ENCODE assay signal across 15 cellular contexts in genomic region chr3:66633564-66633963, GRCh38.
DNase-seq lines count a peak whose midpoint lies in the region; ATAC-seq and TF ChIP-seq lines count a peak whose summit lies in the region.
"Had no signal": no experiment of that assay in that cellular context is flagged by ENCODE, and none has a peak within 500 bp of the region (broad histone marks: within the 10 kb centered on the region; RNA-seq: fewer than 3 reads in every experiment).

No MANE protein-coding gene starts in this region.

- intact Hi-C loops in A673 (cut with micrococcal nuclease; ENCODE audit: unreplicated experiment) = loop anchor here (5.0 kb wide), 1 partner anchor 169 kb away; no protein-coding TSS in a partner anchor

- BruUV-seq in A673 (replicated peaks; lab: Mats Ljungman, UMichigan) = no TSS peak

- H3K9me3 Mint-ChIP-seq in GM23338 = no peaks in the 10 kb centered on the region

- H3K27me3 ChIP-seq in A673 (replicated peaks; ENCODE audit: insufficient read depth, low read depth, low read length, poor library complexity) (no peaks in the 10 kb centered on the region), GM23338 (ENCODE audit: insufficient read depth) (no peaks in the 10 kb centered on the region), foreskin keratinocyte (no peaks in the 10 kb centered on the region)

- H3K27ac ChIP-seq in A673 (ENCODE audit: low read depth, low read length, poor library complexity, severe bottlenecking) (no peak overlapping the region), GM23338 (ENCODE audit: low read depth) (no peak overlapping the region), foreskin keratinocyte (no peak overlapping the region)
- H3K27ac ChIP-seq: A549 had no signal

- H3K9me3 ChIP-seq in A673 (ENCODE audit: low read depth, low read length, poor library complexity, severe bottlenecking) = no peaks in the 10 kb centered on the region
- H3K9me3 ChIP-seq: A549 had no signal

- no peaks in the 10 kb centered on the region for H3K4me1 ChIP-seq in A673 (ENCODE audit: insufficient read depth, low read length, poor library complexity, severe bottlenecking)
- peaks cover 23% of the 10 kb centered on the region for H3K4me1 ChIP-seq in GM23338 (ENCODE audit: insufficient read depth)
- no peaks in the 10 kb centered on the region for H3K4me1 ChIP-seq in foreskin keratinocyte
- H3K4me1 ChIP-seq: A549 had no signal

- CTCF ChIA-PET in A673 (lab: Charles Lee) = interaction anchor here (0.6 kb wide), 1 partner anchor 24 kb away, joined by 4 read pairs; no protein-coding TSS in a partner anchor

- no peaks in the 10 kb centered on the region for H3K79me2 ChIP-seq in GM23338 (replicated peaks; ENCODE audit: insufficient read depth)

- H3K4me2 ChIP-seq in GM23338 = peak overlapping the region; percentile 59; the same call in 1 of the 2 replicates
- H3K4me2 ChIP-seq: A549 had no signal

- H3K4me1 Mint-ChIP-seq in GM23338 = peaks cover 23% of the 10 kb centered on the region

- H3K36me3 ChIP-seq in A673 (ENCODE audit: insufficient read depth, low read length, poor library complexity, severe bottlenecking) (no peaks in the 10 kb centered on the region), GM23338 (ENCODE audit: insufficient read depth) (no peaks in the 10 kb centered on the region)

- no peak overlapping the region for H3K4me3 Mint-ChIP-seq in GM23338

- H3K27me3 Mint-ChIP-seq in GM23338 (ENCODE audit: insufficient read depth, low read depth, poor library complexity) = peaks cover 2% of the 10 kb centered on the region

- H4K20me1 ChIP-seq in GM23338 (replicated peaks; ENCODE audit: insufficient read depth) = no peaks in the 10 kb centered on the region

- no peak overlapping the region for H3K27ac Mint-ChIP-seq in GM23338

- no peaks in the 10 kb centered on the region for H3K36me3 Mint-ChIP-seq in GM23338 (ENCODE audit: low read depth)

- H3K9me2 ChIP-seq in GM23338 (ENCODE audit: insufficient read depth) = no peaks in the 10 kb centered on the region; the same call in 1 of the 2 replicates

- POLR2A ChIA-PET in A673 (lab: Charles Lee; ENCODE audit: low non-redundant PET) = no interaction called here

- H3F3A ChIP-seq in GM23338 (replicated peaks; ENCODE audit: low read depth) = no peaks in the 10 kb centered on the region

- H2AFZ ChIP-seq in GM23338 = peak overlapping the region; percentile 34; the same call in 1 of the 2 replicates

- no peak overlapping the region for H3K4me3 ChIP-seq in A673 (ENCODE audit: low read depth, low read length, poor library complexity, severe bottlenecking)
- H3K4me3 ChIP-seq in GM23338 = no peak overlapping the region
- H3K4me3 ChIP-seq in fibroblast of pulmonary artery (replicated peaks; ENCODE audit: low read depth, low read length) = no peak overlapping the region
- H3K4me3 ChIP-seq: A549 had no signal

- TF ChIP-seq CTCF in A673 (conservative IDR thresholded peaks at IDR 0.05; ENCODE audit: low read depth, low read length) = no peak
- TF ChIP-seq CTCF in GM23338 (conservative IDR thresholded peaks at IDR 0.05; ENCODE audit: low read depth in 2 of 2) = no peak
- TF ChIP-seq CTCF in fibroblast of pulmonary artery (IDR thresholded peaks at IDR 0.05; ENCODE audit: low read length, missing control alignments) = no peak
- TF ChIP-seq CTCF in foreskin keratinocyte (conservative IDR thresholded peaks at IDR 0.05) = no peak

- ATAC-seq in GM23338 (no peak), GM21528 (IDR thresholded peaks at IDR 0.05; ENCODE audit: low FRiP score, unreplicated experiment) (no peak), foreskin keratinocyte (no peak)
- ATAC-seq in stimulated activated naive CD8-positive, alpha-beta T cell treated with anti-CD3 and anti-CD28 coated beads, Interleukin-15, Interleukin-2, amounts not matched to agents 100 U/mL and 50 U/mL, for 24 hours = no peak
- ATAC-seq: A549 had no signal

- DNase-seq in A673 (ENCODE audit: low spot score) (peak; percentile 75), GM23338 (ENCODE audit: low spot score) (no peak), NCI-H748 treated with DMSO at 0.1 percent for 48 hours (lab: John Stamatoyannopoulos, UW) (peak; percentile 23), fibroblast of pulmonary artery (ENCODE audit: low read depth) (peak; percentile 25), foreskin keratinocyte (no peak)
- DNase-seq in stimulated activated naive CD8-positive, alpha-beta T cell treated with anti-CD3 and anti-CD28 coated beads, Interleukin-15, Interleukin-2, amounts not matched to agents 100 U/mL and 50 U/mL, for 24 hours = no peak
- DNase-seq: H7, IMR-90, Kasumi-1, NCI-H1105 treated with DMSO at 0.1 percent for 48 hours, NCI-H1930, NCI-H226, SW 1271 had no signal

TF ChIP-seq in GM23338, 12 proteins besides CTCF, POLR2A, EP300 and RAD21:
- TF ChIP-seq POLR2AphosphoS5 (IDR thresholded peaks at IDR 0.05; ENCODE audit: low read depth) = no peak
- TF ChIP-seq ZNF331 (CRISPR knock-in tag; IDR thresholded peaks at IDR 0.05; ENCODE audit: low read depth) = no peak
- no peak for TF ChIP-seq ZNF114 (CRISPR knock-in tag; IDR thresholded peaks at IDR 0.05)
- no peak for TF ChIP-seq ZNF462 (CRISPR knock-in tag; IDR thresholded peaks at IDR 0.05)

Comparison
In these comparisons a context has a peak if more than half of its experiments do, and no peak if none do; other contexts are left out.
1. DNase-seq: peak in A673 (single experiment), NCI-H748 treated with DMSO at 0.1 percent for 48 hours (single experiment) and fibroblast of pulmonary artery (single experiment); none in GM23338 (single experiment), stimulated activated naive CD8-positive, alpha-beta T cell treated with anti-CD3 and anti-CD28 coated beads, Interleukin-15, Interleukin-2, amounts not matched to agents 100 U/mL and 50 U/mL, for 24 hours (single experiment) and foreskin keratinocyte (0 of 2).